9 cellular contexts compared by ENCODE assay signal in genomic region chr3:146594843-146595482, GRCh38. TPM values are rescaled to one million over a fixed set of nuclear protein-coding genes. Genes with fewer than 3 reads are reported as not detected.
DNase-seq lines count a peak whose midpoint lies in the region; ATAC-seq and TF ChIP-seq lines count a peak whose summit lies in the region.
"Had no signal": no experiment of that assay in that cellular context is flagged by ENCODE, and none has a peak within 500 bp of the region (broad histone marks: within the 10 kb centered on the region; RNA-seq: fewer than 3 reads in every experiment).

No MANE protein-coding gene starts in this region.

- H3K27me3 ChIP-seq in psoas muscle (ENCODE audit: insufficient read depth in 3 of 3, low read length in 2 of 3) (no peaks in the 10 kb centered on the region), tibial nerve (no peaks in the 10 kb centered on the region)

- H3K36me3 ChIP-seq in psoas muscle (ENCODE audit: insufficient read depth in 1 of 2, low read depth in 1 of 2) (no peaks in the 10 kb centered on the region), tibial nerve (no peaks in the 10 kb centered on the region)

- H3K4me3 ChIP-seq in NB4 (ENCODE audit: low read depth, low read length) (no peak overlapping the region), psoas muscle (no peak overlapping the region), tibial nerve (no peak overlapping the region)

- DNase-seq in NCI-H510A treated with DMSO at 0.1 percent for 48 hours (lab: John Stamatoyannopoulos, UW) (peak; percentile 17), NCI-H510A (lab: John Stamatoyannopoulos, UW) (no peak), NB4 (ENCODE audit: low read depth) (peak; percentile 6), dedifferentiated amniotic fluid mesenchymal stem cell (ENCODE audit: extremely low spot score) (peak; percentile 26), psoas muscle (no peak), tibial nerve (ENCODE audit: low spot score in 2 of 2) (no peak), iPS-NIHi7 (ENCODE audit: extremely low spot score) (no peak)

- H3K27ac ChIP-seq in psoas muscle (no peak overlapping the region), tibial nerve (no peak overlapping the region)

- TF ChIP-seq POLR2A in NB4 (IDR thresholded peaks at IDR 0.05; ENCODE audit: extremely low read depth, insufficient read length) (no peak), tibial nerve (IDR thresholded peaks at IDR 0.05) (no peak)

- H3K4me1 ChIP-seq in psoas muscle (no peaks in the 10 kb centered on the region), tibial nerve (peaks cover 0 to 2% (median 0%) of the 10 kb centered on the region in 4 donors)

- no peak for TF ChIP-seq EP300 in tibial nerve (IDR thresholded peaks at IDR 0.05)

- WGBS in psoas muscle, 3 donors = 75 to 79% (median 76%) methylated on average over 7 of the region's 7 CpGs
- 80 to 83% methylated on average over 7 of the region's 7 CpGs for WGBS in tibial nerve, 2 donors

- ATAC-seq in psoas muscle (no peak), HG02763 (IDR thresholded peaks at IDR 0.05; ENCODE audit: unreplicated experiment) (no peak)

- intact Hi-C loops in psoas muscle (cut with DNase I) = no loop called here

- TF ChIP-seq CTCF in NB4 (IDR thresholded peaks at IDR 0.05; ENCODE audit: low read depth, low read length) (no peak), psoas muscle (IDR thresholded peaks at IDR 0.05) (peak; percentile 35), tibial nerve (IDR thresholded peaks at IDR 0.05) (peak in 1 of 5 experiments; percentile 23)

- no peaks in the 10 kb centered on the region for H3K9me3 ChIP-seq in psoas muscle
- no peaks in the 10 kb centered on the region for H3K9me3 ChIP-seq in tibial nerve

RNA-seq across cellular contexts. Expression of gene PLSCR5, which starts 10.2 kb away (rescaled TPM):
- total RNA-seq in psoas muscle (not detected), tibial nerve (not detected)
- polyA plus RNA-seq in psoas muscle = not detected
- total RNA-seq: CD4-positive, CD25-positive, alpha-beta regulatory T cell had no signal
- polyA plus RNA-seq: CD4-positive, CD25-positive, alpha-beta regulatory T cell had no signal

RNA-seq across cellular contexts. Expression of gene PLSCR1, which starts 50.6 kb away (rescaled TPM):
- total RNA-seq in psoas muscle = 10 to 100 TPM; 11.1 to 31.0 (median 21.0) TPM
- 10 to 100 TPM in 1 of 3 donors, 1 to 10 TPM in 2; 7.1 to 13.1 (median 8.0) TPM for polyA plus RNA-seq in psoas muscle
- 100 to 1,000 TPM in 1 of 4 donors, 10 to 100 TPM in 3; 57.8 to 104 (median 68.7) TPM for total RNA-seq in tibial nerve

Comparison
In these comparisons a context has a peak if more than half of its experiments do, and no peak if none do; other contexts are left out.
1. DNase-seq: peak in NCI-H510A treated with DMSO at 0.1 percent for 48 hours (single experiment), NB4 (single experiment) and dedifferentiated amniotic fluid mesenchymal stem cell (single experiment); none in NCI-H510A (single experiment), psoas muscle (0 of 2), tibial nerve (0 of 2) and iPS-NIHi7 (single experiment).